In the genomic region with DNA sequence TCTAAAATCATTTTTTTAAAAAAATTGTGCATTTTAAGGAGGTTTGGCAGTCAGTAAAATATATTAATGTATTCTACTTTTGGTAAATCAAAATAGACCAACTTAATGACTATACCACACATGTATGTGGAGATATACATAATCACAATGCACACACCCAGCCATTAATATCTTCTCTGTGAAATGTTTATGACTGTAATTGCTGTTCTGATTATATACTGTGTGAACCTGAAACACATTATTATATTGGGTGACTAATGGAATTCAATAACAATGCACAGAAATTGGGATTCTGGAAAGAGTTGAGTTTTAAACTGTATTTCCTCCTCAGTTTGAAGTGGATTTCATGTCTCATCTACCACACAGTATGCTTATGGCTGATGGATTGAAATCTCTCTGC, we compare ENCODE assay signal across 23 cellular contexts.
DNase-seq lines count a peak whose midpoint lies in the region; FAIRE-seq and TF ChIP-seq lines count a peak whose summit lies in the region.
"Had no signal": no experiment of that assay in that cellular context is flagged by ENCODE, and none has a peak within 500 bp of the region (broad histone marks: within the 10 kb centered on the region; RNA-seq: fewer than 3 reads in every experiment).

No MANE protein-coding gene starts in this region.

- no peak overlapping the region for H3K4me3 Mint-ChIP-seq in H9
- H3K4me3 Mint-ChIP-seq: B cell; CD4-positive, alpha-beta T cell; CD8-positive, alpha-beta T cell had no signal

- H2BK120ac ChIP-seq in H9 (ENCODE audit: low read depth, low read length, poor library complexity, severe bottlenecking) = no peak overlapping the region

- intact Hi-C loops in stomach (cut with DNase I; ENCODE audit: low total_unique reads) = no loop called here

- no peak overlapping the region for H3T11ph ChIP-seq in H9 (ENCODE audit: low read length)

- no peak overlapping the region for H3K14ac ChIP-seq in H9 (ENCODE audit: insufficient read depth, low read length)

- peaks cover 8 to 9% of the 10 kb centered on the region in 2 experiments for H3K4me1 Mint-ChIP-seq in H9

- H3K4ac ChIP-seq in H9 (ENCODE audit: low read depth, low read length) = no peak overlapping the region

- TF ChIP-seq CTCF in HEK293 (tag by site-specific recombination; IDR thresholded peaks at IDR 0.05) (no peak), stomach (IDR thresholded peaks at IDR 0.05) (no peak), H9 (conservative IDR thresholded peaks at IDR 0.05) (no peak)

- H3K4me1 ChIP-seq in HEK293 (ENCODE audit: control insufficient read depth, insufficient read depth, low read length) (no peaks in the 10 kb centered on the region), small intestine (ENCODE audit: control insufficient read depth in 2 of 2, insufficient read depth in 1 of 2, low read depth in 1 of 2, low read length in 1 of 2) (peaks cover 0 to 12% of the 10 kb centered on the region in 2 donors), stomach (peaks cover 0 to 18% (median 13%) of the 10 kb centered on the region in 4 donors), H9 (ENCODE audit: insufficient read depth, low read length) (no peaks in the 10 kb centered on the region)
- H3K4me1 ChIP-seq: A549 had no signal

- POLR2A ChIA-PET in HEK293 (lab: Yijun Ruan, JAX) = no interaction called here

- no peaks in the 10 kb centered on the region for H3K27me3 ChIP-seq in small intestine (ENCODE audit: control insufficient read depth in 2 of 2, insufficient read depth in 2 of 2, low read length in 2 of 2)
- no peaks in the 10 kb centered on the region for H3K27me3 ChIP-seq in stomach
- no peaks in the 10 kb centered on the region for H3K27me3 ChIP-seq in H9 (ENCODE audit: insufficient read depth, low read length)
- H3K27me3 ChIP-seq: BLaER1 treated with 17β-estradiol and CSF1 and Interleukin-3, amounts not matched to agents 10 nM and 100 nM had no signal

- no peak overlapping the region for H2AK5ac ChIP-seq in H9 (ENCODE audit: insufficient read length, low read length)

- H3K9me3 ChIP-seq in HEK293 (ENCODE audit: control insufficient read depth, insufficient read depth, low read depth, low read length) (no peaks in the 10 kb centered on the region), small intestine (ENCODE audit: control insufficient read depth, low read depth) (no peaks in the 10 kb centered on the region), stomach (no peaks in the 10 kb centered on the region), H9 (ENCODE audit: control insufficient read depth, low read depth, low read length) (no peaks in the 10 kb centered on the region)
- H3K9me3 ChIP-seq: A549; BLaER1 treated with 17β-estradiol and CSF1 and Interleukin-3, amounts not matched to agents 10 nM and 100 nM; Caco-2 had no signal

- no peak for TF ChIP-seq EP300 in stomach (IDR thresholded peaks at IDR 0.05)

- no peak for TF ChIP-seq POLR2A in stomach (IDR thresholded peaks at IDR 0.05)

- H3K27ac ChIP-seq in HEK293 (ENCODE audit: extremely low read depth, low read depth, low read length) (no peak overlapping the region), small intestine (ENCODE audit: low read depth in 1 of 2, low read length in 1 of 2) (no peak overlapping the region), stomach (no peak overlapping the region), H9 (ENCODE audit: insufficient read length, low read depth, low read length) (no peak overlapping the region)
- H3K27ac ChIP-seq: 22Rv1; A549; BLaER1 treated with 17β-estradiol and CSF1 and Interleukin-3, amounts not matched to agents 10 nM and 100 nM; C4-2B had no signal

- H4K91ac ChIP-seq in H9 (ENCODE audit: insufficient read length, low read depth, low read length) = no peak overlapping the region

- H2BK20ac ChIP-seq in H9 (ENCODE audit: low read depth, low read length, poor library complexity, severe bottlenecking) = no peak overlapping the region

- CTCF ChIA-PET in HEK293 (lab: Yijun Ruan, JAX) = no interaction called here

- H3K18ac ChIP-seq in H9 (ENCODE audit: insufficient read length, low read depth, low read length) = no peak overlapping the region

- H3K4me3 ChIP-seq in HEK293 (ENCODE audit: low read depth, low read length) (no peak overlapping the region), small intestine (ENCODE audit: low read depth in 1 of 2, low read length in 2 of 2) (no peak overlapping the region), stomach (no peak overlapping the region)
- H3K4me3 ChIP-seq: A549; BLaER1 treated with 17β-estradiol and CSF1 and Interleukin-3, amounts not matched to agents 10 nM and 100 nM had no signal

- DNase-seq in NCI-H1417 (lab: John Stamatoyannopoulos, UW) (peak in 2 of 3 experiments; percentile 23 to 71), NCI-H1417 treated with DMSO at 0.1 percent for 48 hours (lab: John Stamatoyannopoulos, UW) (no peak), NCI-H2227 treated with DMSO at 0.1 percent for 48 hours (lab: John Stamatoyannopoulos, UW) (peak; percentile 26), small intestine (peak; percentile 78), stomach (no peak), H9 (no peak)
- DNase-seq: AML-193; Caco-2; Calu3; CD4-positive, alpha-beta T cell; CD8-positive, alpha-beta T cell; DMS79 treated with DMSO at 0.1 percent for 48 hours; GF-D8 had no signal

- no peak overlapping the region for H2BK12ac ChIP-seq in H9 (ENCODE audit: insufficient read length, low read depth, low read length)

- H3K36me3 Mint-ChIP-seq in H9 (ENCODE audit: insufficient read depth in 1 of 3, low read depth in 3 of 3) = no peaks in the 10 kb centered on the region
- H3K36me3 Mint-ChIP-seq: CD8-positive, alpha-beta T cell had no signal

- no peak overlapping the region for H4K8ac ChIP-seq in H9 (replicated peaks; ENCODE audit: insufficient read length, low read depth, low read length)

- no peak overlapping the region for H3K56ac ChIP-seq in H9 (ENCODE audit: insufficient read length, low read depth, low read length)

- H3K36me3 ChIP-seq in HEK293 (ENCODE audit: control insufficient read depth in 2 of 2, insufficient read depth in 1 of 2, low read length in 2 of 2) (no peaks in the 10 kb centered on the region), small intestine (ENCODE audit: control insufficient read depth in 2 of 2, insufficient read depth in 2 of 2, low read length in 2 of 2) (no peaks in the 10 kb centered on the region), stomach (no peaks in the 10 kb centered on the region)
- H3K36me3 ChIP-seq: BLaER1 treated with 17β-estradiol and CSF1 and Interleukin-3, amounts not matched to agents 10 nM and 100 nM had no signal

- no peaks in the 10 kb centered on the region for H3K79me2 ChIP-seq in H9 (ENCODE audit: insufficient read depth, low read length)

- H3K23ac ChIP-seq in H9 (ENCODE audit: insufficient read length, low read depth, low read length) = no peak overlapping the region

- H3K9me3 Mint-ChIP-seq in H9 = no peaks in the 10 kb centered on the region
- H3K9me3 Mint-ChIP-seq: CD4-positive, alpha-beta T cell; CD8-positive, alpha-beta T cell had no signal

- H3K27ac Mint-ChIP-seq in H9 = no peak overlapping the region
- H3K27ac Mint-ChIP-seq: B cell; CD4-positive, alpha-beta T cell; CD8-positive, alpha-beta T cell had no signal

- no peaks in the 10 kb centered on the region for H4K20me1 ChIP-seq in H9 (ENCODE audit: control insufficient read depth, insufficient read depth, insufficient read length)

- peak; percentile 72 for FAIRE-seq in small intestine (lab: Jason Lieb, UNC)
- FAIRE-seq: D721Med, G401.6, GM12891, GM19239 had no signal

- no peak overlapping the region for H2AFZ ChIP-seq in H9 (ENCODE audit: low read length)

- H4K5ac ChIP-seq in H9 (ENCODE audit: insufficient read length, low read depth, low read length) = no peak overlapping the region

- no peaks in the 10 kb centered on the region for H3K23me2 ChIP-seq in H9 (ENCODE audit: insufficient read length, low read depth, low read length, poor library complexity, severe bottlenecking)

- no peak overlapping the region for H3K9ac ChIP-seq in H9 (ENCODE audit: extremely low read depth, insufficient read length, low read length)
- H3K9ac ChIP-seq: BLaER1 treated with 17β-estradiol and CSF1 and Interleukin-3, amounts not matched to agents 10 nM and 100 nM had no signal

- H3K27me3 Mint-ChIP-seq in H9 (ENCODE audit: low read depth) = no peaks in the 10 kb centered on the region
- H3K27me3 Mint-ChIP-seq: CD4-positive, alpha-beta T cell had no signal

- no peak overlapping the region for H2BK5ac ChIP-seq in H9 (ENCODE audit: insufficient read length, low read length)

- no peak overlapping the region for H2BK15ac ChIP-seq in H9 (ENCODE audit: low read depth, low read length)

- H3K79me1 ChIP-seq in H9 (ENCODE audit: insufficient read depth, low read depth, low read length, poor library complexity, severe bottlenecking) = no peaks in the 10 kb centered on the region

- H3K4me2 ChIP-seq in H9 (ENCODE audit: insufficient read depth, insufficient read length, low read length) = no peak overlapping the region
- H3K4me2 ChIP-seq: A549; BLaER1 treated with 17β-estradiol and CSF1 and Interleukin-3, amounts not matched to agents 10 nM and 100 nM had no signal

TF ChIP-seq in HEK293, 187 proteins besides CTCF, POLR2A, EP300 and RAD21:
- TF ChIP-seq ZNF792 (tag by site-specific recombination; IDR thresholded peaks at IDR 0.05) (no peak), SP7 (tag by site-specific recombination; IDR thresholded peaks at IDR 0.05) (peak; percentile 61; the same call in 1 of the 2 replicates)

Comparison
In these comparisons a context has a peak if more than half of its experiments do, and no peak if none do; other contexts are left out.
1. DNase-seq: peak in NCI-H1417 (2 of 3), NCI-H2227 treated with DMSO at 0.1 percent for 48 hours (single experiment) and small intestine (single experiment); none in NCI-H1417 treated with DMSO at 0.1 percent for 48 hours (single experiment), stomach (single experiment) and H9 (single experiment).